28 cellular contexts compared by ENCODE assay signal in genomic region chr2:145909781-145910180, GRCh38.
"Had no signal": no experiment of that assay in that cellular context is flagged by ENCODE, and none has a peak within 500 bp of the region (broad histone marks: within the 10 kb centered on the region; RNA-seq: fewer than 3 reads in every experiment).

No MANE protein-coding gene starts in this region.

- H3K27ac ChIP-seq: body of pancreas, cardiac muscle cell, coronary artery, parathyroid adenoma, right atrium auricular region had no signal

- H3K4me1 ChIP-seq: right atrium auricular region, tibial nerve had no signal

- H3K9me3 ChIP-seq: body of pancreas, right atrium auricular region, tibial nerve had no signal

- H3K4me3 ChIP-seq: body of pancreas, cardiac muscle cell, coronary artery, right atrium auricular region, tibial nerve had no signal

- H3K9ac ChIP-seq: parathyroid adenoma had no signal

- H2AFZ ChIP-seq: parathyroid adenoma had no signal

- ATAC-seq: body of pancreas; effector memory CD8-positive, alpha-beta T cell; left colon; naive thymus-derived CD4-positive, alpha-beta T cell; T-helper 17 cell had no signal

- H3K36me3 ChIP-seq: cardiac muscle cell, right atrium auricular region, tibial nerve had no signal

- H3K27me3 ChIP-seq: body of pancreas, cardiac muscle cell, right atrium auricular region, tibial nerve had no signal

- DNase-seq: activated CD4-positive, alpha-beta memory T cell treated with anti-CD3 and anti-CD28 coated beads for 36 hours; activated CD4-positive, alpha-beta T cell treated with anti-CD3 and anti-CD28 coated beads, Interleukin-2, amount 10 ng/mL, durations not matched to agents 24 days and 14 days; activated CD4-positive, CD25-positive, alpha-beta regulatory T cell treated with anti-CD3 and anti-CD28 coated beads, Interleukin-2, amount 50 U/mL, for 72 hours; activated CD8-positive, alpha-beta memory T cell treated with anti-CD3 and anti-CD28 coated beads, Interleukin-2, amount 50 U/mL, for 4 hours; activated effector memory CD4-positive, alpha-beta T cell treated with anti-CD3 and anti-CD28 coated beads, Interleukin-2, amount 50 U/mL, for 16 hours; activated naive CD4-positive, alpha-beta T cell treated with anti-CD3 and anti-CD28 coated beads for 36 hours; activated naive CD8-positive, alpha-beta T cell treated with anti-CD3 and anti-CD28 coated beads for 36 hours; activated T-cell treated with anti-CD3 and anti-CD28 coated beads, Interleukin-2, amount 50 U/mL, for 1 hour; body of pancreas; cerebellar nuclear complex; effector memory CD8-positive, alpha-beta T cell; head of caudate nucleus; hippocampal formation; kidney; left colon; mammary epithelial cell; naive thymus-derived CD4-positive, alpha-beta T cell; nucleus accumbens; stimulated activated CD4-positive, alpha-beta T cell treated with anti-CD3 and anti-CD28 coated beads, Interleukin-15, amount 100 ng/mL, for 24 hours; stimulated activated CD4-positive, alpha-beta T cell treated with anti-CD3 and anti-CD28 coated beads, Interleukin-2, amount 100 ng/mL, for 24 hours; stimulated activated naive CD4-positive, alpha-beta T cell; T-helper 17 cell; T1000 had no signal

- H3K79me2 ChIP-seq: parathyroid adenoma had no signal
